In the genomic region with DNA sequence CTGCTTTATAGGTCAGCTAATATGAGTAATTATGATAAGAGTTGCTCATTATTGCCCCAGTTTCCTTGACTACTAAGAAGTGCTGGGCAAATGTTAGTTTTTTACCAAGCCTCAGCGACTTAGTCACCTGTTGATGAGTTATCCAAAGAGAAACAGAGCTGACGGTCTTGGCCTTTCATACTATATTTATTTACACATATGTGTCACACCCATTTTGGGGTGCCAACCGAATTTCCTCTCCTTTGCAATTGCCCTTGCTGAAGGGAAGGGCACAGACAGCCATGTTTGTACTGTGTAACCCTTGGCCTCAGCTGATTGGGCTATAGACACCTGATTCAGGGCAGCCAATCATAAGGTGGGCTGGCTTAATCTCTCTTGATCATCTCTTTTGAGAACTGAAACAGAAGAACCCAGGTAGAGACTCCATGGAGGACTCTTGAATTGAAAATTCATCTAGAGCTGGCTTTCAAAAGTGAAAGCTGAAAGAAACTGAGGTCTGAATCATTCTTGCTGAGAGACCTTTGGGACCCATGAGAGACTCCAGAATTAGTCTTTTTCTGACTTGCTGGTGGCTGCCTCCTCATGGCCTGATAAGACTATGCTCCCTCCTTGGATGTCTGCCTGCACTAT, we compare ENCODE assay signal across 10 cellular contexts.
DNase-seq lines count a peak whose midpoint lies in the region; ATAC-seq, FAIRE-seq and TF ChIP-seq lines count a peak whose summit lies in the region.
"Had no signal": no experiment of that assay in that cellular context is flagged by ENCODE, and none has a peak within 500 bp of the region (broad histone marks: within the 10 kb centered on the region; RNA-seq: fewer than 3 reads in every experiment).

No MANE protein-coding gene starts in this region.

- peak; percentile 70 for ATAC-seq in activated CD8-positive, alpha-beta memory T cell treated with anti-CD3 and anti-CD28 coated beads, Interleukin-2, amount 10 ng/mL, durations not matched to agents 7 days and 5 days
- peak; percentile 58 for ATAC-seq in HG03439 (IDR thresholded peaks at IDR 0.05; ENCODE audit: unreplicated experiment)

- peaks cover 3% of the 10 kb centered on the region for H3K36me3 Mint-ChIP-seq in activated CD8-positive, alpha-beta memory T cell treated with anti-CD3 and anti-CD28 coated beads, Interleukin-2, amount 10 ng/mL, durations not matched to agents 7 days and 5 days
- H3K36me3 Mint-ChIP-seq in activated naive CD4-positive, alpha-beta T cell treated with anti-CD3 and anti-CD28 coated beads, Interleukin-2, amount 10 ng/mL, durations not matched to agents 7 days and 5 days, result no peaks in the 10 kb centered on the region

- peaks cover 2% of the 10 kb centered on the region for H3K9me3 Mint-ChIP-seq in activated CD8-positive, alpha-beta memory T cell treated with anti-CD3 and anti-CD28 coated beads, Interleukin-2, amount 10 ng/mL, durations not matched to agents 7 days and 5 days (ENCODE audit: low read depth)
- H3K9me3 Mint-ChIP-seq in activated naive CD4-positive, alpha-beta T cell treated with anti-CD3 and anti-CD28 coated beads, Interleukin-2, amount 10 ng/mL, durations not matched to agents 7 days and 5 days, result no peaks in the 10 kb centered on the region

- no peak for FAIRE-seq in GM12892 (lab: Jason Lieb, UNC)
- FAIRE-seq: keratinocyte had no signal

- peak; percentile 47 for DNase-seq in activated CD8-positive, alpha-beta memory T cell treated with anti-CD3 and anti-CD28 coated beads, Interleukin-2, amount 10 ng/mL, durations not matched to agents 7 days and 5 days
- DNase-seq in activated CD8-positive, alpha-beta memory T cell treated with anti-CD3 and anti-CD28 coated beads, Interleukin-2, amount 50 U/mL, for 4 hours, result no peak
- peak; percentile 24 for DNase-seq in activated naive CD4-positive, alpha-beta T cell treated with anti-CD3 and anti-CD28 coated beads, Interleukin-2, amount 10 ng/mL, durations not matched to agents 7 days and 5 days
- DNase-seq in stimulated activated CD8-positive, alpha-beta memory T cell treated with anti-CD3 and anti-CD28 coated beads, Interleukin-7, amount 100 ng/mL, for 48 hours (ENCODE audit: extremely low read depth in 1 of 2, low read depth in 1 of 2), result peak; percentile 4 to 33
- DNase-seq in NCI-H2227 (lab: John Stamatoyannopoulos, UW; ENCODE audit: unreplicated experiment), result no peak
- no peak for DNase-seq in GM12892 (ENCODE audit: insufficient read length)
- no peak for DNase-seq in cerebellum (ENCODE audit: low spot score)
- DNase-seq: BE2C had no signal

- peaks cover 29% of the 10 kb centered on the region for H3K4me1 Mint-ChIP-seq in activated CD8-positive, alpha-beta memory T cell treated with anti-CD3 and anti-CD28 coated beads, Interleukin-2, amount 10 ng/mL, durations not matched to agents 7 days and 5 days
- H3K4me1 Mint-ChIP-seq in activated naive CD4-positive, alpha-beta T cell treated with anti-CD3 and anti-CD28 coated beads, Interleukin-2, amount 10 ng/mL, durations not matched to agents 7 days and 5 days, result peaks cover 25% of the 10 kb centered on the region

- no peak for TF ChIP-seq POLR2A in GM12892 (IDR thresholded peaks at IDR 0.05; ENCODE audit: low read depth, low read length)

- CTCF ChIA-PET in activated CD8-positive, alpha-beta memory T cell treated with anti-CD3 and anti-CD28 coated beads, Interleukin-2, amount 10 ng/mL, durations not matched to agents 7 days and 5 days (lab: Charles Lee), result no interaction called here
- CTCF ChIA-PET in activated naive CD4-positive, alpha-beta T cell treated with anti-CD3 and anti-CD28 coated beads, Interleukin-2, amount 10 ng/mL, durations not matched to agents 7 days and 5 days (lab: Charles Lee), result no interaction called here

- peaks cover 2% of the 10 kb centered on the region for H3K27me3 Mint-ChIP-seq in activated CD8-positive, alpha-beta memory T cell treated with anti-CD3 and anti-CD28 coated beads, Interleukin-2, amount 10 ng/mL, durations not matched to agents 7 days and 5 days
- H3K27me3 Mint-ChIP-seq in activated naive CD4-positive, alpha-beta T cell treated with anti-CD3 and anti-CD28 coated beads, Interleukin-2, amount 10 ng/mL, durations not matched to agents 7 days and 5 days, result no peaks in the 10 kb centered on the region

- no peak overlapping the region for H3K4me3 Mint-ChIP-seq in activated CD8-positive, alpha-beta memory T cell treated with anti-CD3 and anti-CD28 coated beads, Interleukin-2, amount 10 ng/mL, durations not matched to agents 7 days and 5 days
- H3K4me3 Mint-ChIP-seq in activated naive CD4-positive, alpha-beta T cell treated with anti-CD3 and anti-CD28 coated beads, Interleukin-2, amount 10 ng/mL, durations not matched to agents 7 days and 5 days, result no peak overlapping the region

- H3K27ac Mint-ChIP-seq in activated CD8-positive, alpha-beta memory T cell treated with anti-CD3 and anti-CD28 coated beads, Interleukin-2, amount 10 ng/mL, durations not matched to agents 7 days and 5 days, result peak overlapping the region; percentile 52
- no peak overlapping the region for H3K27ac Mint-ChIP-seq in activated naive CD4-positive, alpha-beta T cell treated with anti-CD3 and anti-CD28 coated beads, Interleukin-2, amount 10 ng/mL, durations not matched to agents 7 days and 5 days

Comparison
In these comparisons a context has a peak if more than half of its experiments do, and no peak if none do; other contexts are left out.
1. DNase-seq: peak in activated CD8-positive, alpha-beta memory T cell treated with anti-CD3 and anti-CD28 coated beads, Interleukin-2, amount 10 ng/mL, durations not matched to agents 7 days and 5 days (single experiment), activated naive CD4-positive, alpha-beta T cell treated with anti-CD3 and anti-CD28 coated beads, Interleukin-2, amount 10 ng/mL, durations not matched to agents 7 days and 5 days (single experiment) and stimulated activated CD8-positive, alpha-beta memory T cell treated with anti-CD3 and anti-CD28 coated beads, Interleukin-7, amount 100 ng/mL, for 48 hours (2 of 2); none in activated CD8-positive, alpha-beta memory T cell treated with anti-CD3 and anti-CD28 coated beads, Interleukin-2, amount 50 U/mL, for 4 hours (single experiment), NCI-H2227 (single experiment), GM12892 (single experiment) and cerebellum (single experiment).